ENCODE assay signal across 26 cellular contexts in genomic region chr4:109590841-109591357, GRCh38. TPM values are rescaled to one million over a fixed set of nuclear protein-coding genes. Genes with fewer than 3 reads are reported as not detected.
A peak's percentile ranks its signal among the peaks of the same experiment; 100 is the strongest.
DNase-seq lines count a peak whose midpoint lies in the region; ATAC-seq, FAIRE-seq and TF ChIP-seq lines count a peak whose summit lies in the region.
"Had no signal": no experiment of that assay in that cellular context is flagged by ENCODE, and none has a peak within 500 bp of the region (broad histone marks: within the 10 kb centered on the region; RNA-seq: fewer than 3 reads in every experiment).

No MANE protein-coding gene starts in this region.

- H3K4me1 ChIP-seq in SJCRH30 (no peaks in the 10 kb centered on the region), H9 (ENCODE audit: insufficient read depth, low read length) (no peaks in the 10 kb centered on the region; the same call in 1 of the 2 replicates), kidney (ENCODE audit: control insufficient read depth in 1 of 2, insufficient read depth in 1 of 2, low read depth in 1 of 2, low read length in 2 of 2) (no peaks in the 10 kb centered on the region)
- H3K4me1 ChIP-seq: gastroesophageal sphincter, neural progenitor cell, psoas muscle had no signal

- no peak overlapping the region for H2BK20ac ChIP-seq in H9 (ENCODE audit: low read depth, low read length, poor library complexity, severe bottlenecking)

- no peak for DNase-seq in activated naive CD4-positive, alpha-beta T cell treated with anti-CD3 and anti-CD28 coated beads, Interleukin-2, amount 50 U/mL, for 16 hours
- DNase-seq in SJCRH30, result peak in 1 of 2 experiments; percentile 26
- DNase-seq in effector memory CD8-positive, alpha-beta T cell, result no peak
- no peak for DNase-seq in stimulated activated naive B cell treated with anti-CD40 and anti-IgM and Interleukin-4, amounts not matched to agents 10 μg/mL and 1 μg/mL and 100 μg/mL, for 72 hours
- no peak for DNase-seq in H9
- no peak for DNase-seq in iPS-NIHi7 (ENCODE audit: extremely low spot score)
- no peak for DNase-seq in kidney
- DNase-seq: ACHN; activated CD4-positive, alpha-beta T cell treated with anti-CD3 and anti-CD28 coated beads, Interleukin-2, amount 50 U/mL, for 48 hours; caudate nucleus; DMS53; Kasumi-1; left lung; NCI-H1092 treated with DMSO at 0.1 percent for 48 hours; NCI-H526; psoas muscle; Right ventricle myocardium superior; spleen; stimulated activated CD8-positive, alpha-beta memory T cell treated with anti-CD3 and anti-CD28 coated beads, Interleukin-4, amount 100 ng/mL, for 48 hours; T-helper 1 cell; testis had no signal

- intact Hi-C loops in kidney (cut with DNase I), result no loop called here

- H4K20me1 ChIP-seq in H9 (ENCODE audit: control insufficient read depth, insufficient read depth, insufficient read length), result no peaks in the 10 kb centered on the region

- H3T11ph ChIP-seq in H9 (ENCODE audit: low read length), result no peak overlapping the region

- no peak overlapping the region for H2AK5ac ChIP-seq in H9 (ENCODE audit: insufficient read length, low read length)

- TF ChIP-seq CTCF in H9 (conservative IDR thresholded peaks at IDR 0.05) (no peak), kidney (IDR thresholded peaks at IDR 0.05; ENCODE audit: borderline replicate concordance, extremely low read depth, insufficient read depth) (no peak)

- no peak for FAIRE-seq in kidney (lab: Jason Lieb, UNC)

- H2BK5ac ChIP-seq in H9 (ENCODE audit: insufficient read length, low read length), result no peak overlapping the region

- H3K9me3 ChIP-seq in SJCRH30 (replicated peaks) (no peaks in the 10 kb centered on the region), H9 (ENCODE audit: control insufficient read depth, low read depth, low read length) (no peaks in the 10 kb centered on the region), kidney (ENCODE audit: control insufficient read depth in 1 of 2, low read length in 2 of 2) (no peaks in the 10 kb centered on the region)
- H3K9me3 ChIP-seq: gastroesophageal sphincter, left lung, psoas muscle, testis had no signal

- H3K27ac Mint-ChIP-seq in activated naive CD4-positive, alpha-beta T cell treated with anti-CD3 and anti-CD28 coated beads, Interleukin-2, amount 50 U/mL, for 24 hours, result peak overlapping the region; percentile 85
- peak overlapping the region; percentile 19 to 29 for H3K27ac Mint-ChIP-seq in effector memory CD8-positive, alpha-beta T cell
- H3K27ac Mint-ChIP-seq in stimulated activated naive B cell treated with anti-CD40 and anti-IgM and Interleukin-4, amounts not matched to agents 10 μg/mL and 1 μg/mL and 100 μg/mL, for 72 hours, result peak overlapping the region; percentile 44
- H3K27ac Mint-ChIP-seq in H9, result no peak overlapping the region
- H3K27ac Mint-ChIP-seq: neural progenitor cell had no signal

- H3K27me3 Mint-ChIP-seq in activated naive CD4-positive, alpha-beta T cell treated with anti-CD3 and anti-CD28 coated beads, Interleukin-2, amount 50 U/mL, for 24 hours, result no peaks in the 10 kb centered on the region
- no peaks in the 10 kb centered on the region for H3K27me3 Mint-ChIP-seq in effector memory CD8-positive, alpha-beta T cell
- H3K27me3 Mint-ChIP-seq in stimulated activated naive B cell treated with anti-CD40 and anti-IgM and Interleukin-4, amounts not matched to agents 10 μg/mL and 1 μg/mL and 100 μg/mL, for 72 hours, result no peaks in the 10 kb centered on the region
- no peaks in the 10 kb centered on the region for H3K27me3 Mint-ChIP-seq in H9 (ENCODE audit: low read depth)

- H3K27me3 ChIP-seq in SJCRH30 (no peaks in the 10 kb centered on the region), H9 (ENCODE audit: insufficient read depth, low read length) (no peaks in the 10 kb centered on the region)
- H3K27me3 ChIP-seq: gastroesophageal sphincter, left lung, neural progenitor cell, spleen, testis had no signal

- H3K9ac ChIP-seq in H9 (ENCODE audit: extremely low read depth, insufficient read length, low read length) (no peak overlapping the region), kidney (ENCODE audit: low read length in 2 of 2) (no peak overlapping the region)
- H3K9ac ChIP-seq: neural progenitor cell had no signal

- H3K18ac ChIP-seq in H9 (ENCODE audit: insufficient read length, low read depth, low read length), result no peak overlapping the region

- no peak overlapping the region for H3K56ac ChIP-seq in H9 (ENCODE audit: insufficient read length, low read depth, low read length)

- no peak overlapping the region for H3K14ac ChIP-seq in H9 (ENCODE audit: insufficient read depth, low read length)

- H3K23me2 ChIP-seq in H9 (ENCODE audit: insufficient read length, low read depth, low read length, poor library complexity, severe bottlenecking), result no peaks in the 10 kb centered on the region

- H4K8ac ChIP-seq in H9 (replicated peaks; ENCODE audit: insufficient read length, low read depth, low read length), result no peak overlapping the region

- no peaks in the 10 kb centered on the region for H3K9me3 Mint-ChIP-seq in activated naive CD4-positive, alpha-beta T cell treated with anti-CD3 and anti-CD28 coated beads, Interleukin-2, amount 50 U/mL, for 24 hours
- no peaks in the 10 kb centered on the region for H3K9me3 Mint-ChIP-seq in effector memory CD8-positive, alpha-beta T cell
- peaks cover 0 to 4% of the 10 kb centered on the region in 2 donors for H3K9me3 Mint-ChIP-seq in stimulated activated naive B cell treated with anti-CD40 and anti-IgM and Interleukin-4, amounts not matched to agents 10 μg/mL and 1 μg/mL and 100 μg/mL, for 72 hours
- peaks cover 9 to 11% of the 10 kb centered on the region in 2 experiments for H3K9me3 Mint-ChIP-seq in H9

- no CpG with 5 or more reads among the region's 6 CpGs for WGBS in H9 (ENCODE audit: extremely low coverage, insufficient read length, low lambda C conversion rate)

- H3K4me3 ChIP-seq in SJCRH30, result no peak overlapping the region
- no peak overlapping the region for H3K4me3 ChIP-seq in kidney (ENCODE audit: low read length in 2 of 2)
- H3K4me3 ChIP-seq: gastroesophageal sphincter, left lung, neural progenitor cell, psoas muscle, spleen, testis had no signal

- no peak overlapping the region for H3K4ac ChIP-seq in H9 (ENCODE audit: low read depth, low read length)

- no peak overlapping the region for H4K91ac ChIP-seq in H9 (ENCODE audit: insufficient read length, low read depth, low read length)

- H4K5ac ChIP-seq in H9 (ENCODE audit: insufficient read length, low read depth, low read length), result no peak overlapping the region

- peak overlapping the region; percentile 8 for H3K4me3 Mint-ChIP-seq in activated naive CD4-positive, alpha-beta T cell treated with anti-CD3 and anti-CD28 coated beads, Interleukin-2, amount 50 U/mL, for 24 hours
- peak overlapping the region in 1 of 2 donors; percentile 27 for H3K4me3 Mint-ChIP-seq in effector memory CD8-positive, alpha-beta T cell
- peak overlapping the region in 1 of 2 donors; percentile 7 for H3K4me3 Mint-ChIP-seq in stimulated activated naive B cell treated with anti-CD40 and anti-IgM and Interleukin-4, amounts not matched to agents 10 μg/mL and 1 μg/mL and 100 μg/mL, for 72 hours
- no peak overlapping the region for H3K4me3 Mint-ChIP-seq in H9
- H3K4me3 Mint-ChIP-seq: CD14-positive monocyte, neural progenitor cell had no signal

- no peak overlapping the region for H2BK12ac ChIP-seq in H9 (ENCODE audit: insufficient read length, low read depth, low read length)

- H3K23ac ChIP-seq in H9 (ENCODE audit: insufficient read length, low read depth, low read length), result no peak overlapping the region

- no peak overlapping the region for H2BK15ac ChIP-seq in H9 (ENCODE audit: low read depth, low read length)

- ATAC-seq in effector memory CD8-positive, alpha-beta T cell (replicated peaks), result no peak
- no peak for ATAC-seq in stimulated activated naive B cell treated with anti-CD40 and anti-IgM and Interleukin-4, amounts not matched to agents 10 μg/mL and 1 μg/mL and 100 μg/mL, for 72 hours (replicated peaks)
- ATAC-seq: esophagus mucosa, gastroesophageal sphincter, left lung, psoas muscle had no signal

- H3K79me2 ChIP-seq in H9 (ENCODE audit: insufficient read depth, low read length), result no peaks in the 10 kb centered on the region

- peaks cover 57% of the 10 kb centered on the region for H3K4me1 Mint-ChIP-seq in activated naive CD4-positive, alpha-beta T cell treated with anti-CD3 and anti-CD28 coated beads, Interleukin-2, amount 50 U/mL, for 24 hours
- H3K4me1 Mint-ChIP-seq in effector memory CD8-positive, alpha-beta T cell (ENCODE audit: low read depth in 2 of 2), result peaks cover 24 to 42% of the 10 kb centered on the region in 2 donors
- peaks cover 18 to 47% of the 10 kb centered on the region in 2 donors for H3K4me1 Mint-ChIP-seq in stimulated activated naive B cell treated with anti-CD40 and anti-IgM and Interleukin-4, amounts not matched to agents 10 μg/mL and 1 μg/mL and 100 μg/mL, for 72 hours
- H3K4me1 Mint-ChIP-seq in H9, result peaks cover 7 to 12% of the 10 kb centered on the region in 2 experiments
- H3K4me1 Mint-ChIP-seq: CD14-positive monocyte, neural progenitor cell had no signal

- H3K27ac ChIP-seq in SJCRH30 (peak overlapping the region; percentile 9; the same call in 1 of the 2 replicates), H9 (ENCODE audit: insufficient read length, low read depth, low read length) (no peak overlapping the region), kidney (ENCODE audit: low read depth in 2 of 2, low read length in 2 of 2) (no peak overlapping the region)
- H3K27ac ChIP-seq: gastroesophageal sphincter, left lung, neural progenitor cell, psoas muscle, spleen, testis had no signal

- H3K36me3 Mint-ChIP-seq in activated naive CD4-positive, alpha-beta T cell treated with anti-CD3 and anti-CD28 coated beads, Interleukin-2, amount 50 U/mL, for 24 hours, result peaks cover 7% of the 10 kb centered on the region
- peaks cover 7% of the 10 kb centered on the region for H3K36me3 Mint-ChIP-seq in effector memory CD8-positive, alpha-beta T cell (ENCODE audit: insufficient read depth)
- peaks cover under 1 to 5% of the 10 kb centered on the region in 2 donors for H3K36me3 Mint-ChIP-seq in stimulated activated naive B cell treated with anti-CD40 and anti-IgM and Interleukin-4, amounts not matched to agents 10 μg/mL and 1 μg/mL and 100 μg/mL, for 72 hours
- peaks cover 3 to 13% (median 7%) of the 10 kb centered on the region in 3 experiments; a peak in 6 of 7 replicates for H3K36me3 Mint-ChIP-seq in H9 (ENCODE audit: insufficient read depth in 1 of 3, low read depth in 3 of 3)

- no peak overlapping the region for H3K4me2 ChIP-seq in H9 (ENCODE audit: insufficient read depth, insufficient read length, low read length)
- H3K4me2 ChIP-seq: neural progenitor cell had no signal

- H3K79me1 ChIP-seq in H9 (ENCODE audit: insufficient read depth, low read depth, low read length, poor library complexity, severe bottlenecking), result no peaks in the 10 kb centered on the region

- H3K36me3 ChIP-seq in SJCRH30 (no peaks in the 10 kb centered on the region; the same call in 1 of the 2 replicates), kidney (ENCODE audit: control insufficient read depth in 1 of 2, insufficient read depth in 2 of 2, low read length in 2 of 2) (no peaks in the 10 kb centered on the region)
- H3K36me3 ChIP-seq: gastroesophageal sphincter, left lung, neural progenitor cell, spleen had no signal

- H2AFZ ChIP-seq in H9 (ENCODE audit: low read length), result no peak overlapping the region
- H2AFZ ChIP-seq: neural progenitor cell had no signal

- no peak overlapping the region for H2BK120ac ChIP-seq in H9 (ENCODE audit: low read depth, low read length, poor library complexity, severe bottlenecking)

RNA-seq across cellular contexts. Expression of gene MCUB, which starts 30.9 kb away (rescaled TPM):
- total RNA-seq in SJCRH30 (2014; rRNA removed; shearing (Covaris generic)), result 39.9 and 46.1 TPM in 2 replicates
- total RNA-seq in H9 (2021) (14.8 and 16.2 TPM in 2 replicates), kidney (15.2 TPM)
- 2.3 TPM for polyA plus RNA-seq in kidney (ENCODE audit: insufficient read depth, low read depth, low replicate concordance)

Comparison
In these comparisons a context has a peak if more than half of its experiments do, and no peak if none do; other contexts are left out.
1. H3K27ac Mint-ChIP-seq: peak in activated naive CD4-positive, alpha-beta T cell treated with anti-CD3 and anti-CD28 coated beads, Interleukin-2, amount 50 U/mL, for 24 hours (single experiment), effector memory CD8-positive, alpha-beta T cell (2 of 2) and stimulated activated naive B cell treated with anti-CD40 and anti-IgM and Interleukin-4, amounts not matched to agents 10 μg/mL and 1 μg/mL and 100 μg/mL, for 72 hours (single experiment); none in H9 (0 of 3).